In genomic region chr11:47848636-47849155, GRCh38 we compare ENCODE assay signal across 8 cellular contexts. TPM values are rescaled to one million over a fixed set of nuclear protein-coding genes. Genes with fewer than 3 reads are reported as not detected.
DNase-seq lines count a peak whose midpoint lies in the region; ATAC-seq and TF ChIP-seq lines count a peak whose summit lies in the region.

No MANE protein-coding gene starts in this region.

- peak overlapping the region; percentile 67 to 74 for H3K9ac ChIP-seq in liver (ENCODE audit: low read depth in 1 of 2, low read length in 2 of 2)

- TF ChIP-seq POLR2A in tibial nerve (IDR thresholded peaks at IDR 0.05): no peak

- CTCF ChIA-PET in GM10248 (lab: Yijun Ruan, JAX): interaction anchor here (0.9 to 1.0 kb wide), 2 partner anchors 15 to 86 kb away, joined by 3 to 4 read pairs; no protein-coding TSS in a partner anchor

- TF ChIP-seq RAD21 in liver (IDR thresholded peaks at IDR 0.05): no peak

- DNase-seq in GM10248 (ENCODE audit: extremely low spot score) (peak; percentile 18), tibial nerve (ENCODE audit: low spot score in 2 of 2) (no peak), iPS-NIHi7 (ENCODE audit: extremely low spot score) (no peak), NCI-H2107 treated with DMSO at 0.1 percent for 48 hours (lab: John Stamatoyannopoulos, UW; ENCODE audit: unreplicated experiment) (no peak)
- DNase-seq in activated naive CD8-positive, alpha-beta T cell treated with anti-CD3 and anti-CD28 coated beads, Interleukin-2, amount 10 ng/mL, durations not matched to agents 7 days and 5 days: no peak

- peak overlapping the region; percentile 95 for H3K4me3 Mint-ChIP-seq in activated naive CD8-positive, alpha-beta T cell treated with anti-CD3 and anti-CD28 coated beads, Interleukin-2, amount 10 ng/mL, durations not matched to agents 7 days and 5 days

- H3K9me3 Mint-ChIP-seq in activated naive CD8-positive, alpha-beta T cell treated with anti-CD3 and anti-CD28 coated beads, Interleukin-2, amount 10 ng/mL, durations not matched to agents 7 days and 5 days: no peaks in the 10 kb centered on the region

- peaks cover 14% of the 10 kb centered on the region for H3K36me3 Mint-ChIP-seq in activated naive CD8-positive, alpha-beta T cell treated with anti-CD3 and anti-CD28 coated beads, Interleukin-2, amount 10 ng/mL, durations not matched to agents 7 days and 5 days

- H3K9me3 ChIP-seq in liver (ENCODE audit: control insufficient read depth in 4 of 4, low read length in 3 of 4): no peaks in the 10 kb centered on the region
- H3K9me3 ChIP-seq in tibial nerve: no peaks in the 10 kb centered on the region

- H3K4me1 ChIP-seq in liver (ENCODE audit: control insufficient read depth in 4 of 4, insufficient read depth in 4 of 4, low read length in 3 of 4): peaks cover 0 to 16% (median 12%) of the 10 kb centered on the region in 4 donors
- H3K4me1 ChIP-seq in tibial nerve: peaks cover 0 to 49% (median 12%) of the 10 kb centered on the region in 4 donors

- TF ChIP-seq CTCF in GM10248 (IDR thresholded peaks at IDR 0.05; ENCODE audit: control extremely low read depth, extremely low read depth, low read depth, missing control alignments) (peak; percentile 15), liver (IDR thresholded peaks at IDR 0.05; ENCODE audit: low read depth, low read length, missing input control) (no peak), tibial nerve (IDR thresholded peaks at IDR 0.05) (no peak)

- no peaks in the 10 kb centered on the region for H3K27me3 ChIP-seq in liver (ENCODE audit: control insufficient read depth in 4 of 4, insufficient read depth in 4 of 4, low read length in 3 of 4)
- H3K27me3 ChIP-seq in tibial nerve: no peaks in the 10 kb centered on the region

- H3K27ac ChIP-seq in liver (ENCODE audit: low read depth in 1 of 2, low read length in 2 of 2) (peak overlapping the region; percentile 73 to 85), tibial nerve (peak overlapping the region; percentile 91 to 96 (median 94))

- POLR2A ChIA-PET in GM10248 (lab: Yijun Ruan, JAX): interaction anchor here (0.9 kb wide), 1 partner anchor 24 kb away, joined by 3 read pairs; no protein-coding TSS in a partner anchor
- POLR2A ChIA-PET in activated naive CD8-positive, alpha-beta T cell treated with anti-CD3 and anti-CD28 coated beads, Interleukin-2, amount 10 ng/mL, durations not matched to agents 7 days and 5 days (lab: Charles Lee): interaction anchor here (0.7 to 3.1 kb wide), 10 partner anchors 10 to 634 kb away, joined by 3 to 12 read pairs (median 5); partner anchors contain the start of genes AGBL2, DDB2 and FNBP4

- H3K36me3 ChIP-seq in liver (ENCODE audit: control insufficient read depth in 4 of 4, insufficient read depth in 3 of 4, low read depth in 1 of 4, low read length in 3 of 4): peaks cover 0 to 3% (median 1%) of the 10 kb centered on the region in 4 donors
- H3K36me3 ChIP-seq in tibial nerve: peaks cover 0 to 23% (median 0%) of the 10 kb centered on the region in 3 donors

- WGBS in liver: 2% methylated on average over 22 of the region's 22 CpGs
- 2 to 5% methylated on average over 22 of the region's 22 CpGs for WGBS in tibial nerve, 2 donors

- no peak for TF ChIP-seq EP300 in tibial nerve (IDR thresholded peaks at IDR 0.05)

- no peaks in the 10 kb centered on the region for H3K27me3 Mint-ChIP-seq in activated naive CD8-positive, alpha-beta T cell treated with anti-CD3 and anti-CD28 coated beads, Interleukin-2, amount 10 ng/mL, durations not matched to agents 7 days and 5 days

- peaks cover 36% of the 10 kb centered on the region for H3K4me1 Mint-ChIP-seq in activated naive CD8-positive, alpha-beta T cell treated with anti-CD3 and anti-CD28 coated beads, Interleukin-2, amount 10 ng/mL, durations not matched to agents 7 days and 5 days

- peak overlapping the region; percentile 97 for H3K27ac Mint-ChIP-seq in activated naive CD8-positive, alpha-beta T cell treated with anti-CD3 and anti-CD28 coated beads, Interleukin-2, amount 10 ng/mL, durations not matched to agents 7 days and 5 days

- H3K4me3 ChIP-seq in liver (ENCODE audit: low read depth in 1 of 3, low read length in 3 of 3) (peak overlapping the region; percentile 86 to 100 (median 89)), tibial nerve (peak overlapping the region; percentile 56 to 92 (median 74))

- ATAC-seq in HG02759 (IDR thresholded peaks at IDR 0.05; ENCODE audit: unreplicated experiment) (peak; percentile 8), HG03097 (IDR thresholded peaks at IDR 0.05; ENCODE audit: low FRiP score, unreplicated experiment) (no peak)
- no peak for ATAC-seq in activated naive CD8-positive, alpha-beta T cell treated with anti-CD3 and anti-CD28 coated beads, Interleukin-2, amount 10 ng/mL, durations not matched to agents 7 days and 5 days (ENCODE audit: low read depth)

TF ChIP-seq in liver, 16 proteins besides CTCF, POLR2A, EP300 and RAD21:
- TF ChIP-seq NR2F2 (IDR thresholded peaks at IDR 0.05): no peak

RNA-seq across cellular contexts. Expression of gene NUP160, which starts 0.5 kb away (rescaled TPM):
- total RNA-seq in activated naive CD8-positive, alpha-beta T cell treated with anti-CD3 and anti-CD28 coated beads, Interleukin-2, amount 10 ng/mL, durations not matched to agents 7 days and 5 days: 10 to 100 TPM; 56.7 to 57.0 TPM
- total RNA-seq in liver (10 to 100 TPM; 27.4 to 36.6 TPM), tibial nerve (10 to 100 TPM; 26.3 to 39.8 (median 28.6) TPM)
- 1 to 10 TPM; 7.0 to 7.5 TPM for polyA plus RNA-seq in liver
